ENCODE assay signal across 12 cellular contexts in the genomic region with DNA sequence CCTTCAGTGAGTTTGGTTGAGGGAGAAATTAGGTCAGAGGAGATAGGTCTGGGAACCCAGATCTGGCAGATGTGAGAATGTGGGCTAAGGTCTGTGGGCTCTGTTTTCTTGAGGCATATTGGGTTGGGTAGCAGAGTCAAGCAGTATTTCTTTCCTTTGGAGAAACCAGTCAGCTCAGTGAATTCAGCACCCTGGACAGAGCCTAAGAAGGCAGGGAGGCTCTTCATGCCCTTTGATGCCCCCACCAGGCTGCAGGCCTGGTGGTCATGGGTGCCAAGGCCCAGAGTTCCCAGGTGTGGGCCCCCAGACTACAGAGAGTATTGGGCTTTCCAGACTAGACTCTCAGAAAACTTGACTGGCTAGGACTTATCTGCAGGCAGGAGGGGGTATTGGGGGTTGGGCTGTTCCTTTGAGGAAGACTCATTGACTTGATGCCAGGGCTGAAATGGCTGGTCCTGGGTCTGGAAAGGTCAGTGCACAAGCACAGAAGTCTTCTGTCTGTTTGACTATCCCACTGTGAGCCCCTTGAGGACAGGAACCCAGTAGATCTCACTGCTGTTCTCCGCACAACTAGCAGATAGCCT. TPM values are rescaled to one million over a fixed set of nuclear protein-coding genes. Genes with fewer than 3 reads are reported as not detected.
DNase-seq lines count a peak whose midpoint lies in the region; ATAC-seq, FAIRE-seq and TF ChIP-seq lines count a peak whose summit lies in the region.
"Had no signal": no experiment of that assay in that cellular context is flagged by ENCODE, and none has a peak within 500 bp of the region (broad histone marks: within the 10 kb centered on the region; RNA-seq: fewer than 3 reads in every experiment).

No MANE protein-coding gene starts in this region.

- FAIRE-seq in GM12878 (lab: Jason Lieb, UNC) = no peak
- FAIRE-seq: pancreas, urothelium cell line had no signal

- DNase-seq in GM03348 (ENCODE audit: low spot score) (peak; percentile 55), M059J (ENCODE audit: low read depth) (peak; percentile 20), GM12878 (ENCODE audit: low read depth, low spot score) (no peak), lung microvascular endothelial cell (ENCODE audit: low read depth in 2 of 2) (peak; percentile 28 to 42), stomach (no peak), NCI-H2107 (lab: John Stamatoyannopoulos, UW) (no peak)
- DNase-seq in stimulated activated naive CD4-positive, alpha-beta T cell (lab: John Stamatoyannopoulos, UW) = no peak
- DNase-seq: activated gamma-delta T cell, DMS153 had no signal

- no peaks in the 10 kb centered on the region for H3K27me3 ChIP-seq in GM12878 (replicated peaks in 1 of 2; ENCODE audit: control insufficient read depth in 2 of 2, insufficient read depth in 2 of 2, low read length in 1 of 2)
- peaks cover 0 to 47% (median 0%) of the 10 kb centered on the region in 3 donors for H3K27me3 ChIP-seq in stomach
- H3K27me3 ChIP-seq: pancreas had no signal

- no peaks in the 10 kb centered on the region for H3K4me1 ChIP-seq in GM12878 (ENCODE audit: control insufficient read depth, insufficient read depth, low read length)
- no peaks in the 10 kb centered on the region for H3K4me1 ChIP-seq in stomach
- H3K4me1 ChIP-seq: pancreas had no signal

- no peak for TF ChIP-seq RAD21 in GM12878 (IDR thresholded peaks at IDR 0.05; ENCODE audit: insufficient read depth, low read depth, low read length)

- intact Hi-C loops in GM12878 (cut with micrococcal nuclease; ENCODE audit: unreplicated experiment) = no loop called here
- intact Hi-C loops in stomach (cut with DNase I; ENCODE audit: low total_unique reads) = no loop called here

- BruUV-seq in GM12878 (replicated peaks; lab: Mats Ljungman, UMichigan) = no TSS peak

- H4K20me1 ChIP-seq in GM12878 (ENCODE audit: control insufficient read depth, insufficient read depth) = 0 out of 2 replicates have a peak, but pooled peaks cover 4% of the 10 kb centered on the region

- no peaks in the 10 kb centered on the region; a peak in 2 of 4 replicates for H3K36me3 ChIP-seq in GM12878 (ENCODE audit: control insufficient read depth in 2 of 2, insufficient read depth in 2 of 2, low read length in 1 of 2)
- H3K36me3 ChIP-seq in stomach = no peaks in the 10 kb centered on the region
- H3K36me3 ChIP-seq: pancreas had no signal

- in situ Hi-C loops in GM12878 (cut with MboI) = no loop called here

- no peak overlapping the region for H3K27ac ChIP-seq in GM12878 (ENCODE audit: control insufficient read depth, insufficient read depth)
- H3K27ac ChIP-seq in stomach = no peak overlapping the region
- H3K27ac ChIP-seq: pancreas had no signal

- H3K4me3 ChIP-seq in GM12878 (no peak overlapping the region), stomach (no peak overlapping the region)
- H3K4me3 ChIP-seq: pancreas had no signal

- RAD21 ChIA-PET in GM12878 (lab: Charles Lee; ENCODE audit: unreplicated experiment) = interaction anchor here (0.6 kb wide), 1 partner anchor 209 kb away, joined by 3 read pairs; no protein-coding TSS in a partner anchor

- H3K4me2 ChIP-seq in GM12878 (ENCODE audit: control insufficient read depth, insufficient read depth) = no peak overlapping the region

- SMC1A ChIA-PET in GM12878 (lab: Charles Lee; ENCODE audit: uncharacterized antibody, unreplicated experiment) = interaction anchor here (1.0 kb wide), 1 partner anchor 15 kb away, joined by 3 read pairs; no protein-coding TSS in a partner anchor

- 100% methylated on average over 1 of the region's 1 CpG for WGBS in GM12878 (ENCODE audit: insufficient coverage, insufficient replicate concordance, low lambda C conversion rate, missing lambda C conversion rate)
- 94 to 100% (median 100%) methylated on average over 1 of the region's 1 CpG for whole genome bisulfite sequencing in stomach, 5 donors

- H3K9me3 ChIP-seq in GM12878 (replicated peaks; ENCODE audit: control insufficient read depth, insufficient read depth, low read length) (no peaks in the 10 kb centered on the region; the same call in 2 of the 3 replicates), stomach (no peaks in the 10 kb centered on the region)
- H3K9me3 ChIP-seq: pancreas had no signal

- H3K79me2 ChIP-seq in GM12878 (ENCODE audit: control insufficient read depth, insufficient read depth, low read length) = no peaks in the 10 kb centered on the region

- TF ChIP-seq POLR2A in GM12878 (IDR thresholded peaks at IDR 0.05; ENCODE audit: low read depth, low read length) (no peak), stomach (IDR thresholded peaks at IDR 0.05) (no peak)

- POLR2A ChIA-PET in GM12878 (lab: Charles Lee) = no interaction called here

- no peak overlapping the region for H3K9ac ChIP-seq in GM12878 (ENCODE audit: control insufficient read depth, insufficient read depth, low read length)

- TF ChIP-seq EP300 in GM12878 (IDR thresholded peaks at IDR 0.05; ENCODE audit: borderline replicate concordance in 1 of 2, control insufficient read depth in 1 of 2, low read depth in 2 of 2, low read length in 2 of 2) (no peak), stomach (IDR thresholded peaks at IDR 0.05) (no peak)

- no peak for TF ChIP-seq CTCF in GM12878 (IDR thresholded peaks at IDR 0.05 in 2 of 3, conservative IDR thresholded peaks at IDR 0.05 in 1 of 3; ENCODE audit: control insufficient read depth in 2 of 3, extremely low read depth in 1 of 3, insufficient read depth in 1 of 3, low read depth in 3 of 3, low read length in 3 of 3)
- no peak for TF ChIP-seq CTCF in stomach (IDR thresholded peaks at IDR 0.05)

- CTCF ChIA-PET in GM12878 (lab: Yijun Ruan, JAX) = interaction anchor here (1.0 to 1.1 kb wide), 2 partner anchors 44 to 101 kb away, joined by 3 to 4 read pairs; no protein-coding TSS in a partner anchor

- H2AFZ ChIP-seq in GM12878 (ENCODE audit: control insufficient read depth, low read depth, low read length) = no peak overlapping the region

- no peak for ATAC-seq in GM12878
- ATAC-seq in GM21825 (IDR thresholded peaks at IDR 0.05; ENCODE audit: unreplicated experiment) = no peak

TF ChIP-seq in GM12878, 131 proteins besides CTCF, POLR2A, EP300 and RAD21:
- TF ChIP-seq REST (IDR thresholded peaks at IDR 0.05; ENCODE audit: low read depth, low read length) (peak; percentile 95), IRF3 (IDR thresholded peaks at IDR 0.05) (no peak)

RNA-seq across cellular contexts. Expression of gene NECTIN1, which starts 45.3 kb away (rescaled TPM):
- total RNA-seq in M059J (2014; rRNA removed; shearing (Covaris generic)) = 1.7 and 2.3 TPM in 2 replicates
- total RNA-seq in GM12878 (2013; cell fraction: nucleolus; rRNA removed) = 28.9 and 37.4 TPM in 2 replicates
- 2.3 and 2.4 TPM in 2 replicates for total RNA-seq in GM12878 (2014; rRNA removed)
- total RNA-seq in GM12878 (2014; rRNA removed; fragmentation: Illumina TruSeq; extraction: Trizol) = 1.4 and 2.4 TPM in 2 replicates
- total RNA-seq in GM12878 (2021) = 7.5 and 8.7 TPM in 2 replicates
- polyA plus RNA-seq in GM12878 (2011; ENCODE audit: low read depth) = 6.9 TPM
- 3.8 and 9.2 TPM in 2 replicates for polyA plus RNA-seq in GM12878 (2011; rRNA removed)
- 10.4 and 13.9 TPM in 2 replicates for polyA plus RNA-seq in GM12878 (2011; cell fraction: cytosol; rRNA removed)
- 13.1 and 14.9 TPM in 2 replicates for polyA plus RNA-seq in GM12878 (2011; cell fraction: nucleus; rRNA removed)
- 16.1 and 16.9 TPM in 2 replicates for polyA plus RNA-seq in GM12878 (2012)
- polyA plus RNA-seq in GM12878 (2014; fragmentation: Illumina TruSeq; extraction: Trizol) = 2.3 and 4.5 TPM in 2 replicates
- 1 to 10 TPM; 1.4 to 1.5 TPM for polyA plus RNA-seq in GM12878 (2014; fragmentation: Nextera tagmentation; extraction: Ambion mirVana)
- polyA plus RNA-seq in GM12878 (2014; rRNA removed) = 2.9 and 4.1 TPM in 2 replicates
- 1 to 10 TPM in 1 of 2 experiments, under 1 TPM in 1; 0.97 to 1.4 TPM for polyA plus RNA-seq in GM12878 (2016; fragmentation: Nextera tagmentation; extraction: Ambion mirVana)
- 15.3 and 21.6 TPM in 2 replicates for polyA minus RNA-seq in GM12878 (2011; rRNA and poly(A)+ RNA removed)
- polyA minus RNA-seq in GM12878 (2011; cell fraction: cytosol; rRNA and poly(A)+ RNA removed) = 12.3 and 12.7 TPM in 2 replicates
- polyA minus RNA-seq in GM12878 (2011; cell fraction: nucleus; rRNA and poly(A)+ RNA removed) = 11.2 and 13.6 TPM in 2 replicates
- 2.2 and 4.1 TPM in 2 replicates for total RNA-seq in lung microvascular endothelial cell
- total RNA-seq in stomach = 10 to 100 TPM in 2 of 5 donors, 1 to 10 TPM in 3; 5.4 to 92.1 (median 6.5) TPM
- 10 to 100 TPM in 1 of 3 donors, 1 to 10 TPM in 2; 1.2 to 20.9 (median 3.1) TPM for polyA plus RNA-seq in stomach

Comparison
In these comparisons a context has a peak if more than half of its experiments do, and no peak if none do; other contexts are left out.
1. DNase-seq: peak in GM03348 (single experiment), M059J (single experiment) and lung microvascular endothelial cell (2 of 2); none in GM12878 (single experiment), stomach (single experiment), stimulated activated naive CD4-positive, alpha-beta T cell (0 of 6) and NCI-H2107 (single experiment).